ENCODE assay signal across 16 cellular contexts in the genomic region with DNA sequence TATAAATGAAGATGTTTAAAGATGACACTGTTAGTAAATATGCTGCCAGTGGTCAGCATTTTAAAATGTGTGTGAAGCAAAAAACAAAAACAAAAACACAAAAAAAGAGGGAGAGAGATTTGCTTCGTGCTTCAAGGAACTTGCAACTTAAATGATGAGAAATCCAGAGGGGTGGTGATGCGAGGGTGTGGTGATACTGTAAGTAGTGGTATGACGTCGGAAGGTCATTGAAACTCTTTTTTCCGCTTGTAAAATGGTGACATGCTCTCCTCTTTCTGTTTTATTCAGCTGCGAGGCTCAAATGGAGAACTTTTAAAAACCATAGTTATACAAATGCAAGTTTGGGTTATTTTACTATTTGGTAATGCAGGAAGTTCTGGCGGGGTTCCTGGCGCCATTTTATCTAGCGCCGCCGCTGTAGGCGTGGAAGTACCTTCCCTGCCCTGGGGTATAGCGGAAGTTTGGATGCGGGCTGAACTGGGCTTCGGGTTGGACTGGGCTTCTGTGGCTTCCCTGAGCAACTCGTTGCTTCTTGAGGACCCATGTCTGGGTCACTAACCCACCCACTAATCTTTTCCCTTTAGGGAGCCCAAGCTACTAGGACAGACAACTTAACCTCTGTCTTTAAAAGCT. TPM values are rescaled to one million over a fixed set of nuclear protein-coding genes. Genes with fewer than 3 reads are reported as not detected.
DNase-seq lines count a peak whose midpoint lies in the region; ATAC-seq and TF ChIP-seq lines count a peak whose summit lies in the region.
"Had no signal": no experiment of that assay in that cellular context is flagged by ENCODE, and none has a peak within 500 bp of the region (broad histone marks: within the 10 kb centered on the region; RNA-seq: fewer than 3 reads in every experiment).

No MANE protein-coding gene starts in this region.

- H2AFZ ChIP-seq in OCI-LY7 (ENCODE audit: low read length) (no peak overlapping the region), mammary epithelial cell (ENCODE audit: low read depth, low read length) (no peak overlapping the region)

- H3K27me3 Mint-ChIP-seq in natural killer cell treated with Interleukin-12 subunit alpha and Interleukin-12 subunit beta and Interleukin-15 and Interleukin-18, amount 100 ng/mL, for 72 hours, result peaks cover 21 to 22% of the 10 kb centered on the region in 2 donors
- peaks cover 24 to 29% of the 10 kb centered on the region in 2 donors for H3K27me3 Mint-ChIP-seq in natural killer cell (ENCODE audit: low read depth in 2 of 2)
- no peaks in the 10 kb centered on the region for H3K27me3 Mint-ChIP-seq in central memory CD8-positive, alpha-beta T cell
- H3K27me3 Mint-ChIP-seq: CD4-positive, alpha-beta T cell had no signal

- H3K4me3 ChIP-seq in OCI-LY7 (ENCODE audit: low read depth, low read length, poor library complexity, severe bottlenecking), result no peak overlapping the region
- H3K4me3 ChIP-seq in mammary epithelial cell (replicated peaks in 1 of 3; ENCODE audit: insufficient read depth in 1 of 3, low read depth in 2 of 3, low read length in 3 of 3), result no peak overlapping the region

- no peaks in the 10 kb centered on the region for H3K9me3 ChIP-seq in OCI-LY7 (ENCODE audit: low read length)
- no peaks in the 10 kb centered on the region for H3K9me3 ChIP-seq in mammary epithelial cell (replicated peaks; ENCODE audit: insufficient read depth, low read length)

- 96% methylated on average over 16 of the region's 16 CpGs for WGBS in mammary epithelial cell (ENCODE audit: low coverage, missing lambda C conversion rate)

- CTCF ChIA-PET in OCI-LY7 (lab: Charles Lee; ENCODE audit: unreplicated experiment), result no interaction called here
- CTCF ChIA-PET in mammary epithelial cell (lab: Charles Lee; ENCODE audit: low non-redundant PET), result no interaction called here

- H3K4me3 Mint-ChIP-seq in natural killer cell treated with Interleukin-12 subunit alpha and Interleukin-12 subunit beta and Interleukin-15 and Interleukin-18, amount 100 ng/mL, for 72 hours, result peak overlapping the region; percentile 29
- no peak overlapping the region for H3K4me3 Mint-ChIP-seq in natural killer cell
- H3K4me3 Mint-ChIP-seq in central memory CD8-positive, alpha-beta T cell, result peak overlapping the region; percentile 42
- H3K4me3 Mint-ChIP-seq: CD4-positive, alpha-beta T cell had no signal

- intact Hi-C loops in natural killer cell (cut with micrococcal nuclease), result no loop called here
- intact Hi-C loops in OCI-LY7 (cut with micrococcal nuclease; ENCODE audit: unreplicated experiment), result no loop called here
- intact Hi-C loops in mammary epithelial cell (cut with micrococcal nuclease), result no loop called here

- no peaks in the 10 kb centered on the region for H3K9me2 ChIP-seq in OCI-LY7 (ENCODE audit: insufficient read depth, low read length)

- BruUV-seq in OCI-LY7 (replicated peaks; lab: Mats Ljungman, UMichigan), result no TSS peak
- no TSS peak for BruUV-seq in mammary epithelial cell (replicated peaks; lab: Mats Ljungman, UMichigan)

- no peaks in the 10 kb centered on the region for H3K27me3 ChIP-seq in mammary epithelial cell (ENCODE audit: insufficient read depth, low read length)

- H3K27ac Mint-ChIP-seq in natural killer cell treated with Interleukin-12 subunit alpha and Interleukin-12 subunit beta and Interleukin-15 and Interleukin-18, amount 100 ng/mL, for 72 hours, result peak overlapping the region in 1 of 2 donors; percentile 13
- no peak overlapping the region for H3K27ac Mint-ChIP-seq in natural killer cell
- peak overlapping the region; percentile 27 for H3K27ac Mint-ChIP-seq in central memory CD8-positive, alpha-beta T cell (ENCODE audit: low read depth)
- H3K27ac Mint-ChIP-seq: CD4-positive, alpha-beta T cell had no signal

- H3K36me3 ChIP-seq in OCI-LY7 (ENCODE audit: insufficient read depth, low read length), result no peaks in the 10 kb centered on the region
- peaks cover 2% of the 10 kb centered on the region for H3K36me3 ChIP-seq in mammary epithelial cell (ENCODE audit: insufficient read depth, low read length)

- H3K36me3 Mint-ChIP-seq in natural killer cell treated with Interleukin-12 subunit alpha and Interleukin-12 subunit beta and Interleukin-15 and Interleukin-18, amount 100 ng/mL, for 72 hours, result peaks cover 14% of the 10 kb centered on the region
- H3K36me3 Mint-ChIP-seq in natural killer cell, result no peaks in the 10 kb centered on the region
- no peaks in the 10 kb centered on the region for H3K36me3 Mint-ChIP-seq in central memory CD8-positive, alpha-beta T cell (ENCODE audit: insufficient read depth)

- H3K4me1 ChIP-seq in OCI-LY7 (ENCODE audit: insufficient read depth, low read length, poor library complexity, severe bottlenecking) (no peaks in the 10 kb centered on the region), mammary epithelial cell (ENCODE audit: insufficient read depth, low read length) (no peaks in the 10 kb centered on the region)

- DNase-seq in natural killer cell treated with Interleukin-12 subunit alpha and Interleukin-12 subunit beta and Interleukin-15 and Interleukin-18, amount 100 ng/mL, for 72 hours (ENCODE audit: low spot score), result no peak
- DNase-seq in natural killer cell, result no peak
- DNase-seq in OCI-LY7 (ENCODE audit: low spot score), result no peak
- DNase-seq in central memory CD8-positive, alpha-beta T cell (ENCODE audit: low spot score in 2 of 2), result no peak
- DNase-seq in mammary epithelial cell, result no peak
- no peak for DNase-seq in D341Med (ENCODE audit: low spot score)
- DNase-seq: ACHN; CD4-positive, alpha-beta T cell; GF-D8; KG1; NCI-H1105; NCI-H1694 treated with DMSO at 0.1 percent for 48 hours had no signal

- POLR2A ChIA-PET in OCI-LY7 (lab: Charles Lee), result interaction anchor here (0.6 kb wide), 1 partner anchor 1660 kb away, joined by 3 read pairs; no protein-coding TSS in a partner anchor

- in situ Hi-C loops in mammary epithelial cell (cut with MboI; ENCODE audit: low sequenced_read_pairs in 2 of 2), result no loop called here

- peak overlapping the region; percentile 30; the same call in 1 of the 2 replicates for H3K4me2 ChIP-seq in OCI-LY7 (ENCODE audit: low read length)
- no peak overlapping the region for H3K4me2 ChIP-seq in mammary epithelial cell (ENCODE audit: insufficient read depth, low read depth, low read length)

- H3K79me2 ChIP-seq in OCI-LY7 (ENCODE audit: insufficient read depth, low read depth, low read length) (no peaks in the 10 kb centered on the region), mammary epithelial cell (ENCODE audit: insufficient read depth, low read length) (peaks cover 42% of the 10 kb centered on the region)

- TF ChIP-seq CTCF in natural killer cell (IDR thresholded peaks at IDR 0.05) (no peak), OCI-LY7 (conservative IDR thresholded peaks at IDR 0.05; ENCODE audit: low read length) (no peak), mammary epithelial cell (conservative IDR thresholded peaks at IDR 0.05 in 1 of 2, IDR thresholded peaks at IDR 0.05 in 1 of 2; ENCODE audit: extremely low read depth in 1 of 2, insufficient read depth in 1 of 2, low read depth in 1 of 2, low read length in 2 of 2) (no peak)

- dilution Hi-C loops in mammary epithelial cell (cut with HindIII; ENCODE audit: low sequenced_read_pairs), result no loop called here

- H4K20me1 ChIP-seq in OCI-LY7 (ENCODE audit: insufficient read depth, low read length) (no peaks in the 10 kb centered on the region), mammary epithelial cell (ENCODE audit: insufficient read depth, low read length) (no peaks in the 10 kb centered on the region)

- peaks cover 0 to 3% of the 10 kb centered on the region in 2 donors for H3K4me1 Mint-ChIP-seq in natural killer cell treated with Interleukin-12 subunit alpha and Interleukin-12 subunit beta and Interleukin-15 and Interleukin-18, amount 100 ng/mL, for 72 hours (ENCODE audit: low read depth in 2 of 2)
- H3K4me1 Mint-ChIP-seq in natural killer cell, result no peaks in the 10 kb centered on the region
- H3K4me1 Mint-ChIP-seq in central memory CD8-positive, alpha-beta T cell, result peaks cover 6% of the 10 kb centered on the region

- no peaks in the 10 kb centered on the region for H3K9me3 Mint-ChIP-seq in natural killer cell treated with Interleukin-12 subunit alpha and Interleukin-12 subunit beta and Interleukin-15 and Interleukin-18, amount 100 ng/mL, for 72 hours
- no peaks in the 10 kb centered on the region for H3K9me3 Mint-ChIP-seq in natural killer cell
- peaks cover 6% of the 10 kb centered on the region for H3K9me3 Mint-ChIP-seq in central memory CD8-positive, alpha-beta T cell

- no peak overlapping the region for H3K9ac ChIP-seq in mammary epithelial cell (ENCODE audit: insufficient read depth, low read length)

- no peak for ATAC-seq in natural killer cell treated with Interleukin-12 subunit alpha and Interleukin-12 subunit beta and Interleukin-15 and Interleukin-18, amount 100 ng/mL, for 72 hours
- ATAC-seq in natural killer cell (no peak), HG02981 (IDR thresholded peaks at IDR 0.05; ENCODE audit: unreplicated experiment) (no peak)
- ATAC-seq in central memory CD8-positive, alpha-beta T cell (replicated peaks; ENCODE audit: extremely low read depth, poor library complexity, severe bottlenecking), result no peak
- ATAC-seq: Panc1, Right ventricle myocardium inferior had no signal

- H3K27ac ChIP-seq in OCI-LY7 (ENCODE audit: low read depth, low read length, poor library complexity, severe bottlenecking), result no peak overlapping the region
- no peak overlapping the region for H3K27ac ChIP-seq in mammary epithelial cell (ENCODE audit: insufficient read depth, low read depth, low read length)
- H3K27ac ChIP-seq: HL-60 had no signal

RNA-seq across cellular contexts. Expression of gene DGKH, which starts 34.8 kb away (rescaled TPM):
- total RNA-seq in natural killer cell treated with Interleukin-12 subunit alpha and Interleukin-12 subunit beta and Interleukin-15 and Interleukin-18, amount 100 ng/mL, for 72 hours, result 10 to 100 TPM in 1 of 2 donors, 1 to 10 TPM in 1; 7.4 to 21.1 TPM
- total RNA-seq in natural killer cell (1 to 10 TPM; 1.1 to 3.4 (median 1.2) TPM), OCI-LY7 (2022) (16.1 and 18.4 TPM in 2 replicates), mammary epithelial cell (10 to 100 TPM; 27.8 to 28.3 TPM)
- total RNA-seq in OCI-LY7 (2014; rRNA removed; shearing (Covaris generic)), result 6.2 and 6.3 TPM in 2 replicates
- polyA plus RNA-seq in mammary epithelial cell, result 5.0 TPM
- polyA minus RNA-seq in mammary epithelial cell, result 41.9 TPM
